Comparison of ENCODE assay signal across 23 cellular contexts in the genomic region with DNA sequence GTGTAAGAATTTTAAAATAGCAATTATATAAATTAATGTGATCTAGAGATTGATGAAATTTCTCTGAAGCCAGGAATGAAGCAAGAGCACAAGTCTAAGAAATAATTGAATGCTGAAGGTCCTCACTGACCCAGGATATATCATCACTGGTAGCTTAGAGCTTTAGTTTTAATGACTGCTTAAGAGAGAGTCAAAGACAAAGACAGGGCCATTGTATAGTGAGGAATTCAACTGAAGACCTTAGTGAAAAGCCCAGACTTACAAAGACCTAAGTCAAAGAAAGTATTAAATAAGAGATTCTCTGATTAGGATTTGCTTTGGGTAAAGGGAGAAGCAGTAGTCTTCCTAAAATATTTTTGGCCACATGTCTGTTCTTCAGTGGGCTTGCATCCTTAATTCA. TPM values are rescaled to one million over a fixed set of nuclear protein-coding genes. Genes with fewer than 3 reads are reported as not detected.
DNase-seq lines count a peak whose midpoint lies in the region; ATAC-seq and TF ChIP-seq lines count a peak whose summit lies in the region.
"Had no signal": no experiment of that assay in that cellular context is flagged by ENCODE, and none has a peak within 500 bp of the region (broad histone marks: within the 10 kb centered on the region; RNA-seq: fewer than 3 reads in every experiment).

No MANE protein-coding gene starts in this region.

- no peak overlapping the region for H3K4me2 ChIP-seq in GM23338
- H3K4me2 ChIP-seq in neuronal stem cell (ENCODE audit: insufficient read depth, low read length, poor library complexity, severe bottlenecking): no peak overlapping the region
- H3K4me2 ChIP-seq: A549; BLaER1 treated with 17β-estradiol and CSF1 and Interleukin-3, amounts not matched to agents 10 nM and 100 nM had no signal

- no peak overlapping the region for H2BK15ac ChIP-seq in neuronal stem cell (ENCODE audit: low read length)

- no peak overlapping the region for H3K27ac Mint-ChIP-seq in GM23338
- no peak overlapping the region for H3K27ac Mint-ChIP-seq in WTC11
- H3K27ac Mint-ChIP-seq: B cell; CD4-positive, alpha-beta T cell; CD8-positive, alpha-beta T cell had no signal

- H3K14ac ChIP-seq in neuronal stem cell (ENCODE audit: low read length): no peak overlapping the region

- no peaks in the 10 kb centered on the region for H3K79me2 ChIP-seq in GM23338 (replicated peaks; ENCODE audit: insufficient read depth)

- no peak overlapping the region for H3K9ac ChIP-seq in neuronal stem cell (ENCODE audit: low read depth, low read length, poor library complexity)
- H3K9ac ChIP-seq: BLaER1 treated with 17β-estradiol and CSF1 and Interleukin-3, amounts not matched to agents 10 nM and 100 nM had no signal

- DNase-seq in GM23338 (ENCODE audit: low spot score) (peak; percentile 18), WTC11 (ENCODE audit: low spot score) (no peak), neuronal stem cell (ENCODE audit: low spot score) (peak; percentile 11), DMS114 treated with DMSO at 0.1 percent for 48 hours (lab: John Stamatoyannopoulos, UW; ENCODE audit: unreplicated experiment) (no peak), HAP-1 (ENCODE audit: low spot score in 2 of 2) (no peak)
- DNase-seq: AML-193; Caco-2; Calu3; CD4-positive, alpha-beta T cell; CD8-positive, alpha-beta T cell; DMS153; DMS53; DMS79; DND-41; EL; GDM1 had no signal

- H3K36me3 ChIP-seq in GM23338 (ENCODE audit: insufficient read depth): no peaks in the 10 kb centered on the region
- no peaks in the 10 kb centered on the region for H3K36me3 ChIP-seq in neuronal stem cell (replicated peaks in 1 of 2; ENCODE audit: control insufficient read depth in 2 of 2, insufficient read depth in 2 of 2, low read length in 2 of 2)
- no peaks in the 10 kb centered on the region for H3K36me3 ChIP-seq in HAP-1 (replicated peaks)
- H3K36me3 ChIP-seq: BLaER1 treated with 17β-estradiol and CSF1 and Interleukin-3, amounts not matched to agents 10 nM and 100 nM had no signal

- H3K4me1 Mint-ChIP-seq in GM23338 (no peaks in the 10 kb centered on the region), WTC11 (no peaks in the 10 kb centered on the region; the same call in 1 of the 2 replicates)

- H3K27ac ChIP-seq in GM23338 (ENCODE audit: low read depth) (no peak overlapping the region), neuronal stem cell (replicated peaks; ENCODE audit: low read length) (no peak overlapping the region)
- H3K27ac ChIP-seq: 22Rv1; A549; BLaER1 treated with 17β-estradiol and CSF1 and Interleukin-3, amounts not matched to agents 10 nM and 100 nM; C4-2B had no signal

- CTCF ChIA-PET in WTC11 (lab: Charles Lee): no interaction called here

- H3K27me3 Mint-ChIP-seq in GM23338 (ENCODE audit: insufficient read depth, low read depth, poor library complexity) (no peaks in the 10 kb centered on the region), WTC11 (ENCODE audit: low read depth) (no peaks in the 10 kb centered on the region)

- H3K36me3 Mint-ChIP-seq in GM23338 (ENCODE audit: low read depth) (no peaks in the 10 kb centered on the region), WTC11 (0 out of 2 replicates have a peak, but pooled peaks cover 2% of the 10 kb centered on the region)
- H3K36me3 Mint-ChIP-seq: CD8-positive, alpha-beta T cell had no signal

- H3K9me3 Mint-ChIP-seq in GM23338 (peaks cover 5% of the 10 kb centered on the region; the same call in 1 of the 3 replicates), WTC11 (peaks cover 7% of the 10 kb centered on the region)
- H3K9me3 Mint-ChIP-seq: CD4-positive, alpha-beta T cell; CD8-positive, alpha-beta T cell had no signal

- POLR2A ChIA-PET in WTC11 (lab: Charles Lee): no interaction called here

- H4K20me1 ChIP-seq in GM23338 (replicated peaks; ENCODE audit: insufficient read depth): no peaks in the 10 kb centered on the region
- H4K20me1 ChIP-seq: BLaER1 treated with 17β-estradiol and CSF1 and Interleukin-3, amounts not matched to agents 10 nM and 100 nM had no signal

- H3K9me2 ChIP-seq in GM23338 (ENCODE audit: insufficient read depth): no peaks in the 10 kb centered on the region

- H3K18ac ChIP-seq in neuronal stem cell (ENCODE audit: low read length): no peak overlapping the region

- no peak overlapping the region for H2BK120ac ChIP-seq in neuronal stem cell (ENCODE audit: low read depth, low read length)

- no peak overlapping the region for H2AK5ac ChIP-seq in neuronal stem cell (ENCODE audit: low read depth, low read length)

- H3K4me1 ChIP-seq in GM23338 (ENCODE audit: insufficient read depth) (no peaks in the 10 kb centered on the region), neuronal stem cell (ENCODE audit: control insufficient read depth in 2 of 2, insufficient read depth in 1 of 2, low read depth in 1 of 2, low read length in 2 of 2) (no peaks in the 10 kb centered on the region), HAP-1 (no peaks in the 10 kb centered on the region)
- H3K4me1 ChIP-seq: A549, Caco-2 had no signal

- H3K9me3 ChIP-seq in neuronal stem cell (replicated peaks in 1 of 2; ENCODE audit: control insufficient read depth in 2 of 2, insufficient read depth in 1 of 2, low read depth in 1 of 2, low read length in 2 of 2) (no peaks in the 10 kb centered on the region), HAP-1 (no peaks in the 10 kb centered on the region)
- H3K9me3 ChIP-seq: A549, Caco-2 had no signal

- ATAC-seq in GM23338: peak; percentile 61; the same call in 2 of the 3 replicates
- ATAC-seq in WTC11: peak; percentile 66
- ATAC-seq: A549; CD8-positive, alpha-beta T cell; GM12878 had no signal

- H3K23ac ChIP-seq in neuronal stem cell (ENCODE audit: low read depth, low read length, poor library complexity): no peak overlapping the region

- H3K4me3 Mint-ChIP-seq in GM23338 (no peak overlapping the region), WTC11 (no peak overlapping the region)
- H3K4me3 Mint-ChIP-seq: B cell; CD4-positive, alpha-beta T cell; CD8-positive, alpha-beta T cell had no signal

- no peak overlapping the region for H4K8ac ChIP-seq in neuronal stem cell (ENCODE audit: low read depth, low read length)

- H2AFZ ChIP-seq in GM23338: no peak overlapping the region
- no peak overlapping the region for H2AFZ ChIP-seq in neuronal stem cell (ENCODE audit: low read length)

- H3F3A ChIP-seq in GM23338 (replicated peaks; ENCODE audit: low read depth): no peaks in the 10 kb centered on the region

- in situ Hi-C loops in HAP-1 (cut with MboI; ENCODE audit: low sequenced_read_pairs): no loop called here

- no peak overlapping the region for H2BK5ac ChIP-seq in neuronal stem cell (ENCODE audit: low read length)

- H3K4me3 ChIP-seq in GM23338: no peak overlapping the region
- H3K4me3 ChIP-seq in neuronal stem cell (ENCODE audit: low read length in 2 of 2): no peak overlapping the region
- H3K4me3 ChIP-seq in HAP-1: no peak overlapping the region
- H3K4me3 ChIP-seq: A549; BLaER1 treated with 17β-estradiol and CSF1 and Interleukin-3, amounts not matched to agents 10 nM and 100 nM; GM12878 had no signal

- H4K91ac ChIP-seq in neuronal stem cell (ENCODE audit: low read depth, low read length, poor library complexity): no peak overlapping the region

- H2BK12ac ChIP-seq in neuronal stem cell (ENCODE audit: low read length): no peak overlapping the region

- H3K4ac ChIP-seq in neuronal stem cell (ENCODE audit: low read length): no peak overlapping the region

- H3K27me3 ChIP-seq in GM23338 (ENCODE audit: insufficient read depth) (no peaks in the 10 kb centered on the region), neuronal stem cell (ENCODE audit: control insufficient read depth in 3 of 3, insufficient read depth in 3 of 3, low read depth in 1 of 3, low read length in 3 of 3) (no peaks in the 10 kb centered on the region), HAP-1 (ENCODE audit: low read depth) (no peaks in the 10 kb centered on the region)
- H3K27me3 ChIP-seq: BLaER1 treated with 17β-estradiol and CSF1 and Interleukin-3, amounts not matched to agents 10 nM and 100 nM had no signal

- H3K79me1 ChIP-seq in neuronal stem cell (ENCODE audit: low read depth, low read length): no peaks in the 10 kb centered on the region

- TF ChIP-seq CTCF in GM23338 (conservative IDR thresholded peaks at IDR 0.05; ENCODE audit: low read depth in 2 of 2) (no peak), WTC11 (IDR thresholded peaks at IDR 0.05) (no peak)

TF ChIP-seq in GM23338, 12 proteins besides CTCF, POLR2A, EP300 and RAD21 (continues in another document):
- no peak for TF ChIP-seq EZH2phosphoT487 (IDR thresholded peaks at IDR 0.05; ENCODE audit: unreplicated experiment)

TF ChIP-seq in WTC11, 78 proteins besides CTCF, POLR2A, EP300 and RAD21 (continues in another document):
- TF ChIP-seq, protein P1, sequence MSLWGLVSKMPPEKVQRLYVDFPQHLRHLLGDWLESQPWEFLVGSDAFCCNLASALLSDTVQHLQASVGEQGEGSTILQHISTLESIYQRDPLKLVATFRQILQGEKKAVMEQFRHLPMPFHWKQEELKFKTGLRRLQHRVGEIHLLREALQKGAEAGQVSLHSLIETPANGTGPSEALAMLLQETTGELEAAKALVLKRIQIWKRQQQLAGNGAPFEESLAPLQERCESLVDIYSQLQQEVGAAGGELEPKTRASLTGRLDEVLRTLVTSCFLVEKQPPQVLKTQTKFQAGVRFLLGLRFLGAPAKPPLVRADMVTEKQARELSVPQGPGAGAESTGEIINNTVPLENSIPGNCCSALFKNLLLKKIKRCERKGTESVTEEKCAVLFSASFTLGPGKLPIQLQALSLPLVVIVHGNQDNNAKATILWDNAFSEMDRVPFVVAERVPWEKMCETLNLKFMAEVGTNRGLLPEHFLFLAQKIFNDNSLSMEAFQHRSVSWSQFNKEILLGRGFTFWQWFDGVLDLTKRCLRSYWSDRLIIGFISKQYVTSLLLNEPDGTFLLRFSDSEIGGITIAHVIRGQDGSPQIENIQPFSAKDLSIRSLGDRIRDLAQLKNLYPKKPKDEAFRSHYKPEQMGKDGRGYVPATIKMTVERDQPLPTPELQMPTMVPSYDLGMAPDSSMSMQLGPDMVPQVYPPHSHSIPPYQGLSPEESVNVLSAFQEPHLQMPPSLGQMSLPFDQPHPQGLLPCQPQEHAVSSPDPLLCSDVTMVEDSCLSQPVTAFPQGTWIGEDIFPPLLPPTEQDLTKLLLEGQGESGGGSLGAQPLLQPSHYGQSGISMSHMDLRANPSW (CRISPR knock-in tag; conservative IDR thresholded peaks at IDR 0.05; ENCODE audit: low read depth): no peak
- TF ChIP-seq ZBTB21 (CRISPR knock-in tag; IDR thresholded peaks at IDR 0.05; ENCODE audit: borderline replicate concordance) (no peak), HMGA2 (CRISPR knock-in tag; IDR thresholded peaks at IDR 0.05) (no peak)
- TF ChIP-seq, protein P2, sequence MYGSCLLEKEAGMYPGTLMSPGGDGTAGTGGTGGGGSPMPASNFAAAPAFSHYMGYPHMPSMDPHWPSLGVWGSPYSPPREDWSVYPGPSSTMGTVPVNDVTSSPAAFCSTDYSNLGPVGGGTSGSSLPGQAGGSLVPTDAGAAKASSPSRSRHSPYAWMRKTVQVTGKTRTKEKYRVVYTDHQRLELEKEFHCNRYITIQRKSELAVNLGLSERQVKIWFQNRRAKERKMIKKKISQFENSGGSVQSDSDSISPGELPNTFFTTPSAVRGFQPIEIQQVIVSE (CRISPR knock-in tag; IDR thresholded peaks at IDR 0.05; ENCODE audit: borderline replicate concordance): no peak

RNA-seq across cellular contexts. Expression of a gene that starts 26.0 kb away (rescaled TPM):
- 2.3 and 2.7 TPM in 2 replicates for total RNA-seq in GM23338 (2014; rRNA removed; shearing (Covaris generic))
- polyA plus RNA-seq in GM23338 (2016; fragmentation: Nextera tagmentation; extraction: Ambion mirVana): 2.7 and 3.7 TPM in 2 replicates
- total RNA-seq in WTC11 (2021): 1.3 to 2.6 TPM (median 2.0 TPM) in 3 replicates
- polyA plus RNA-seq in neuronal stem cell (2013, experiment 1 of 2): 0.07 TPM
- polyA plus RNA-seq in neuronal stem cell (2013, experiment 2 of 2): 0.06 TPM
- total RNA-seq: Caco-2, G401 had no signal

Comparison
In these comparisons a context has a peak if more than half of its experiments do, and no peak if none do; other contexts are left out.
1. DNase-seq: peak in GM23338 (single experiment) and neuronal stem cell (single experiment); none in WTC11 (single experiment), DMS114 treated with DMSO at 0.1 percent for 48 hours (single experiment) and HAP-1 (0 of 2).